8 cellular contexts compared by ENCODE assay signal in the genomic region with DNA sequence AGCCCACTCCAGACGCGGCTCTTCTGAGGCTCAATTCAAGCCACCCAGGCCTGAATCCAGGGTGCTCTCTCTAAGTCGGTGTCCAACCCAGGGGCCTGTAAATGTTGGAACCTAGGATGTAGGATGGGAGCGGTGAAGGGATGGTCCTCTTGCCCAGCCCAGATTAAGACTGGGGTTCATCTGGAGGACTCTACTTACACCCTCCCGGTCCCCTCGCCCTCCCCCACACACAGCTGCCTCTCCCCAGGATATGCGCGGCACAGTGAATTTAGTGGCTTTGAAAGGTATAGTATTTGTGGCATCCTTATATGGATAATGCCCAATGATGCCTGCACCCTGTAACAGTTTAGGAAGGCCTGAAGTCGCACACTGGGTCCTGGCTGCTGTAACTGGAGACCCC. TPM values are rescaled to one million over a fixed set of nuclear protein-coding genes. Genes with fewer than 3 reads are reported as not detected.
DNase-seq lines count a peak whose midpoint lies in the region; ATAC-seq, FAIRE-seq and TF ChIP-seq lines count a peak whose summit lies in the region.

No MANE protein-coding gene starts in this region.

- no peak for ATAC-seq in lower lobe of right lung
- ATAC-seq in pancreas: no peak

- H3K4me1 ChIP-seq in lower lobe of right lung: peaks cover 17% of the 10 kb centered on the region
- peaks cover 15% of the 10 kb centered on the region for H3K4me1 ChIP-seq in thymus (ENCODE audit: control insufficient read depth, insufficient read depth, low read length)
- peaks cover 0 to 7% (median 0%) of the 10 kb centered on the region in 3 donors for H3K4me1 ChIP-seq in pancreas

- H3K9me3 ChIP-seq in lower lobe of right lung: no peaks in the 10 kb centered on the region
- no peaks in the 10 kb centered on the region for H3K9me3 ChIP-seq in thymus (ENCODE audit: control insufficient read depth)
- H3K9me3 ChIP-seq in pancreas: no peaks in the 10 kb centered on the region

- H3K27ac ChIP-seq in lower lobe of right lung (peak overlapping the region; percentile 86), thymus (ENCODE audit: low read depth) (no peak overlapping the region), pancreas (no peak overlapping the region)

- no peaks in the 10 kb centered on the region for H3K9me3 Mint-ChIP-seq in activated CD4-positive, alpha-beta T cell treated with anti-CD3 and anti-CD28 coated beads, Interleukin-2, amount 10 ng/mL, durations not matched to agents 24 days and 14 days
- no peaks in the 10 kb centered on the region for H3K9me3 Mint-ChIP-seq in brain

- DNase-seq in activated CD4-positive, alpha-beta T cell treated with anti-CD3 and anti-CD28 coated beads, Interleukin-2, amount 10 ng/mL, durations not matched to agents 24 days and 14 days: no peak
- no peak for DNase-seq in activated CD4-positive, alpha-beta T cell treated with anti-CD3 and anti-CD28 coated beads, Interleukin-2, amount 50 U/mL, for 1 hour
- DNase-seq in lower lobe of right lung (no peak), pancreas (no peak), NCI-H1417 treated with DMSO at 0.1 percent for 48 hours (lab: John Stamatoyannopoulos, UW) (no peak), H54 (ENCODE audit: insufficient read length, low spot score) (no peak)

- intact Hi-C loops in activated CD4-positive, alpha-beta T cell treated with anti-CD3 and anti-CD28 coated beads, Interleukin-2, amount 10 ng/mL, durations not matched to agents 24 days and 14 days (cut with micrococcal nuclease): no loop called here
- intact Hi-C loops in lower lobe of right lung (cut with DNase I): no loop called here
- intact Hi-C loops in pancreas (cut with DNase I): no loop called here

- H3K4me3 Mint-ChIP-seq in activated CD4-positive, alpha-beta T cell treated with anti-CD3 and anti-CD28 coated beads, Interleukin-2, amount 10 ng/mL, durations not matched to agents 24 days and 14 days: peak overlapping the region; percentile 73
- peak overlapping the region; percentile 80 to 91 (median 86) for H3K4me3 Mint-ChIP-seq in brain

- H3K4me1 Mint-ChIP-seq in activated CD4-positive, alpha-beta T cell treated with anti-CD3 and anti-CD28 coated beads, Interleukin-2, amount 10 ng/mL, durations not matched to agents 24 days and 14 days: peaks cover 2% of the 10 kb centered on the region
- peaks cover 50% of the 10 kb centered on the region for H3K4me1 Mint-ChIP-seq in brain

- TF ChIP-seq POLR2A in H54 (IDR thresholded peaks at IDR 0.05; ENCODE audit: low read depth, low read length): no peak

- H3K27me3 ChIP-seq in lower lobe of right lung (ENCODE audit: low read depth): peaks cover 26% of the 10 kb centered on the region
- peaks cover 13% of the 10 kb centered on the region for H3K27me3 ChIP-seq in thymus (ENCODE audit: control insufficient read depth, insufficient read depth)
- peaks cover 0 to 5% (median 0%) of the 10 kb centered on the region in 4 donors for H3K27me3 ChIP-seq in pancreas

- no peak for TF ChIP-seq CTCF in brain (conservative IDR thresholded peaks at IDR 0.05)
- TF ChIP-seq CTCF in lower lobe of right lung (IDR thresholded peaks at IDR 0.05): no peak
- TF ChIP-seq CTCF in pancreas (IDR thresholded peaks at IDR 0.05): no peak

- H3K36me3 ChIP-seq in lower lobe of right lung (no peaks in the 10 kb centered on the region), thymus (ENCODE audit: control insufficient read depth, insufficient read depth) (no peaks in the 10 kb centered on the region), pancreas (no peaks in the 10 kb centered on the region)

- H3K4me3 ChIP-seq in lower lobe of right lung (peak overlapping the region; percentile 72), thymus (ENCODE audit: low read length) (peak overlapping the region; percentile 64), pancreas (peak overlapping the region in 2 of 4 donors; percentile 49 to 55)

- H3K27me3 Mint-ChIP-seq in activated CD4-positive, alpha-beta T cell treated with anti-CD3 and anti-CD28 coated beads, Interleukin-2, amount 10 ng/mL, durations not matched to agents 24 days and 14 days: peaks cover 51% of the 10 kb centered on the region
- H3K27me3 Mint-ChIP-seq in brain: peaks cover 36% of the 10 kb centered on the region

- 66% methylated on average over 9 of the region's 9 CpGs for WGBS in thymus
- WGBS in pancreas, 2 donors: 52 to 61% methylated on average over 9 of the region's 9 CpGs

- no peaks in the 10 kb centered on the region for H3K36me3 Mint-ChIP-seq in activated CD4-positive, alpha-beta T cell treated with anti-CD3 and anti-CD28 coated beads, Interleukin-2, amount 10 ng/mL, durations not matched to agents 24 days and 14 days (ENCODE audit: low read depth)
- peaks cover 3% of the 10 kb centered on the region for H3K36me3 Mint-ChIP-seq in brain

- H3K27ac Mint-ChIP-seq in activated CD4-positive, alpha-beta T cell treated with anti-CD3 and anti-CD28 coated beads, Interleukin-2, amount 10 ng/mL, durations not matched to agents 24 days and 14 days: no peak overlapping the region
- H3K27ac Mint-ChIP-seq in brain: peak overlapping the region in 3 of 5 experiments; percentile 66 to 95 (median 81)

- FAIRE-seq in pancreas (lab: Jason Lieb, UNC) (no peak), H54 (lab: Jason Lieb, UNC) (no peak)

RNA-seq across cellular contexts. Expression of a gene that starts 0.9 kb away (rescaled TPM):
- 0.64 and 1.0 TPM in 2 replicates for total RNA-seq in activated CD4-positive, alpha-beta T cell treated with anti-CD3 and anti-CD28 coated beads, Interleukin-2, amount 10 ng/mL, durations not matched to agents 24 days and 14 days
- polyA plus RNA-seq in brain (ENCODE audit: insufficient read depth, low read depth, low replicate concordance) (5.1 TPM), thymus (6.3 TPM), pancreas (1 to 10 TPM; 1.5 to 1.9 TPM)
- total RNA-seq in lower lobe of right lung (75.3 TPM), pancreas (10 to 100 TPM in 3 of 6 donors, 1 to 10 TPM in 3; 2.4 to 35.2 (median 14.1) TPM)
